In the genomic region with DNA sequence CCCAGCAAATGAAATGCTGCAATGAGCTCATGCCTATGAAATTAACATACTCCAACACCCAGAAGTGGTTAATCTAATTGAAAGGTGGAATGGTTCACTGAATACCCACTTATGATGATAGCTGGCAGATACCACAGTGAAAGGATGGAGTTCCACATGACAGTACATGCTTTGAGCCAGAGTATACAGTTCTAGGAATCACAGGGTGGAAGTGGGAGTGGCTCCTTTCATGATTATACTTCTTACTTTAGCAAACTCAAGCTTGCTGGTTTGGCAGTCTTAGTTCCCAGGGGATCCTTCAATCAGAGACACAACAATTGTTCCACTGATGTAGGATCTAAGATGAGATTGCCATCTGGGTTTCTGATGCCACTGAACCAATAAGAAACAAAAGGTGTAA, we compare ENCODE assay signal across 17 cellular contexts.
"Had no signal": no experiment of that assay in that cellular context is flagged by ENCODE, and none has a peak within 500 bp of the region (broad histone marks: within the 10 kb centered on the region; RNA-seq: fewer than 3 reads in every experiment).

No MANE protein-coding gene starts in this region.

- H3K9me3 Mint-ChIP-seq: activated naive CD4-positive, alpha-beta T cell treated with anti-CD3 and anti-CD28 coated beads for 36 hours; activated naive CD8-positive, alpha-beta T cell treated with anti-CD3 and anti-CD28 coated beads, Interleukin-2, amount 50 U/mL, for 24 hours had no signal

- H3K27ac ChIP-seq: tibial artery, WERI-Rb-1 had no signal

- H3K4me3 ChIP-seq: tibial artery had no signal

- DNase-seq: activated CD4-positive, alpha-beta T cell treated with anti-CD3 and anti-CD28 coated beads for 1 hour; activated CD4-positive, alpha-beta T cell treated with anti-CD3 and anti-CD28 coated beads, Interleukin-2, amount 50 U/mL, for 1 hour; activated CD8-positive, alpha-beta memory T cell treated with anti-CD3 and anti-CD28 coated beads for 24 hours; activated CD8-positive, alpha-beta memory T cell treated with anti-CD3 and anti-CD28 coated beads, Interleukin-2, amount 50 U/mL, for 4 hours; activated naive CD4-positive, alpha-beta T cell treated with anti-CD3 and anti-CD28 coated beads for 36 hours; activated naive CD8-positive, alpha-beta T cell treated with anti-CD3 and anti-CD28 coated beads, Interleukin-2, amount 50 U/mL, for 24 hours; activated T-cell treated with anti-CD3 and anti-CD28 coated beads, Interleukin-2, amount 50 U/mL, for 48 hours; cortex of kidney; islet precursor cell; naive thymus-derived CD4-positive, alpha-beta T cell; stimulated activated CD4-positive, alpha-beta T cell treated with anti-CD3 and anti-CD28 coated beads, Interleukin-12 subunit alpha, Interleukin-12 subunit beta, amount 100 ng/mL, for 4 hours; stimulated activated CD4-positive, alpha-beta T cell treated with anti-CD3 and anti-CD28 coated beads, Interleukin-4, amount 100 ng/mL, for 4 hours; substantia nigra; tibial artery; WERI-Rb-1 had no signal

- H3K4me1 ChIP-seq: tibial artery had no signal

- H3K4me3 Mint-ChIP-seq: activated naive CD4-positive, alpha-beta T cell treated with anti-CD3 and anti-CD28 coated beads for 36 hours; activated naive CD8-positive, alpha-beta T cell treated with anti-CD3 and anti-CD28 coated beads, Interleukin-2, amount 50 U/mL, for 24 hours; naive thymus-derived CD4-positive, alpha-beta T cell; stimulated activated naive CD8-positive, alpha-beta T cell treated with anti-CD3 and anti-CD28 coated beads, Interleukin-15, Interleukin-2, amounts not matched to agents 100 ng/mL and 50 ng/mL, for 24 hours had no signal

- H3K9me3 ChIP-seq: tibial artery had no signal

- H3K27me3 Mint-ChIP-seq: activated naive CD8-positive, alpha-beta T cell treated with anti-CD3 and anti-CD28 coated beads, Interleukin-2, amount 50 U/mL, for 24 hours; naive thymus-derived CD4-positive, alpha-beta T cell; progenitor cell of endocrine pancreas; stimulated activated naive CD8-positive, alpha-beta T cell treated with anti-CD3 and anti-CD28 coated beads, Interleukin-15, Interleukin-2, amounts not matched to agents 100 ng/mL and 50 ng/mL, for 24 hours had no signal

- H3K27ac Mint-ChIP-seq: activated naive CD4-positive, alpha-beta T cell treated with anti-CD3 and anti-CD28 coated beads for 36 hours; activated naive CD8-positive, alpha-beta T cell treated with anti-CD3 and anti-CD28 coated beads, Interleukin-2, amount 50 U/mL, for 24 hours; progenitor cell of endocrine pancreas; stimulated activated naive CD8-positive, alpha-beta T cell treated with anti-CD3 and anti-CD28 coated beads, Interleukin-15, Interleukin-2, amounts not matched to agents 100 ng/mL and 50 ng/mL, for 24 hours had no signal

- H3K27me3 ChIP-seq: tibial artery had no signal
